ENCODE assay signal across 20 cellular contexts in genomic region chr4:40865696-40866095, GRCh38.
DNase-seq lines count a peak whose midpoint lies in the region; ATAC-seq, FAIRE-seq and TF ChIP-seq lines count a peak whose summit lies in the region.
"Had no signal": no experiment of that assay in that cellular context is flagged by ENCODE, and none has a peak within 500 bp of the region (broad histone marks: within the 10 kb centered on the region; RNA-seq: fewer than 3 reads in every experiment).

No MANE protein-coding gene starts in this region.

- no TSS peak for BruUV-seq in A673 (replicated peaks; lab: Mats Ljungman, UMichigan)

- TF ChIP-seq CTCF in AG10803 (conservative IDR thresholded peaks at IDR 0.05; ENCODE audit: low read length) (no peak), bronchial epithelial cell (IDR thresholded peaks at IDR 0.05; ENCODE audit: insufficient read depth, low read length, severe bottlenecking) (no peak), A673 (conservative IDR thresholded peaks at IDR 0.05; ENCODE audit: low read depth, low read length) (no peak)

- DNase-seq in AG10803 (ENCODE audit: low read depth) (peak; percentile 33), M059J (ENCODE audit: low read depth) (peak; percentile 63), bronchial epithelial cell (ENCODE audit: low read depth) (peak; percentile 12), foreskin melanocyte (peak; percentile 22), cerebellum (ENCODE audit: low spot score) (no peak), A673 (ENCODE audit: low spot score) (no peak)
- DNase-seq: DMS79 treated with DMSO at 0.1 percent for 48 hours, GDM1, H9, Karpas-422, NCI-H1105, NCI-H2081 treated with DMSO at 0.1 percent for 48 hours, NCI-H510A, NCI-H748 treated with DMSO at 0.1 percent for 48 hours, PC-9, SIG-M5 had no signal

- H3K27ac ChIP-seq in A673 (ENCODE audit: low read depth, low read length, poor library complexity, severe bottlenecking) = no peak overlapping the region
- H3K27ac ChIP-seq: PC-9, RWPE1 had no signal

- peaks cover 3% of the 10 kb centered on the region for H3K36me3 ChIP-seq in bronchial epithelial cell (ENCODE audit: control insufficient read depth, insufficient read depth, low read length)
- no peaks in the 10 kb centered on the region for H3K36me3 ChIP-seq in A673 (ENCODE audit: insufficient read depth, low read length, poor library complexity, severe bottlenecking)

- no peak for FAIRE-seq in bronchial epithelial cell (lab: Jason Lieb, UNC)

- H3K27me3 ChIP-seq in bronchial epithelial cell (ENCODE audit: control insufficient read depth, insufficient read depth, low read length) = no peaks in the 10 kb centered on the region
- H3K27me3 ChIP-seq in A673 (replicated peaks; ENCODE audit: insufficient read depth, low read depth, low read length, poor library complexity) = no peaks in the 10 kb centered on the region

- no peaks in the 10 kb centered on the region for H3K4me1 ChIP-seq in A673 (ENCODE audit: insufficient read depth, low read length, poor library complexity, severe bottlenecking)

- CTCF ChIA-PET in A673 (lab: Charles Lee) = no interaction called here

- intact Hi-C loops in A673 (cut with micrococcal nuclease; ENCODE audit: unreplicated experiment) = no loop called here

- H3K4me3 ChIP-seq in AG10803 (ENCODE audit: low read length) (no peak overlapping the region), bronchial epithelial cell (ENCODE audit: low read depth, low read length) (no peak overlapping the region), A673 (ENCODE audit: low read depth, low read length, poor library complexity, severe bottlenecking) (no peak overlapping the region)
- H3K4me3 ChIP-seq: PC-9 had no signal

- POLR2A ChIA-PET in A673 (lab: Charles Lee; ENCODE audit: low non-redundant PET) = no interaction called here

- ATAC-seq in GM19324 (IDR thresholded peaks at IDR 0.05; ENCODE audit: low FRiP score, unreplicated experiment) = no peak
- no peak for ATAC-seq in HG03442 (IDR thresholded peaks at IDR 0.05; ENCODE audit: unreplicated experiment)
- ATAC-seq: SK-N-SH treated with all-trans-retinoic acid at 6 μM for 48 hours had no signal

- H3K9me3 ChIP-seq in A673 (ENCODE audit: low read depth, low read length, poor library complexity, severe bottlenecking) = no peaks in the 10 kb centered on the region

Comparison
In these comparisons a context has a peak if more than half of its experiments do, and no peak if none do; other contexts are left out.
1. DNase-seq: peak in AG10803 (single experiment), M059J (single experiment), bronchial epithelial cell (single experiment) and foreskin melanocyte (single experiment); none in cerebellum (single experiment) and A673 (single experiment).